8 cellular contexts compared by ENCODE assay signal in the genomic region with DNA sequence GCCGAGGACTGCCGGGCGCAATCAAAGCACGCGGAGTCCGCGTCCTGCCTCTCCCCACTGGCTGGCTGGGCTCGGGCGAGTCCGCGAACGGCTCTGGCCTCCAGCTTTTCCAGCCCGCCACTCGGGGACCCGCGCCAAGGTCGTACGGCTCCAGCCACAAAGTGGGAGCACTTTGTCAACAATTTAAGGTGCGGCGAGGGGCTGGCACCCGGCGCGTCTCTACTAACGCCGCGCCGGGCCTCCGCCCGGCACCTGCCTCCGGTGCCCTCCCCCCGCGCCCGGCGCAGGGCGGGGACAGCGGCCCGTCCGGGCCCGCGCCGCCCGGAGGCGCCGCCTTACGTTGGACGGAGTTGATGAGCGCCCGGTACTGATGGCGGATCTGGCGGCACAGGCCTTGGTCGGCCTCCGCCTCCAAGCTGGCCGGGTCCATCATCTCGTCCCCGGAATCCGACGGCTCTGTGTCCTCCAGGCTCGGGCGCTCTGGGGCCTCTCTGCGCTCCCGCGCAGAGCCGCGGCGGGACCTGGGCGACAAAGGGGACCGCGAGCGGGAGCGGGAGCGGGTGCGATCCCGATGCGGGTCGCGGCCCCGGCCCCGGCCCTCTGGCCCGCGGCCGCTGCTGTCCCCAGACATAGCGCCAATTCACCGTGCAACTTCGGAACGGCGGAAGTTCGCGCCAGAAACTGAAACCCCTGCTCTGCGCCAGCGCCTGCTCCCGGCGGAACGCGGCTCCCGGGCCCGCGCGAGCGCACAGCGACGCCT. TPM values are rescaled to one million over a fixed set of nuclear protein-coding genes. Genes with fewer than 3 reads are reported as not detected.
DNase-seq lines count a peak whose midpoint lies in the region; FAIRE-seq and TF ChIP-seq lines count a peak whose summit lies in the region.

A gene with protein sequence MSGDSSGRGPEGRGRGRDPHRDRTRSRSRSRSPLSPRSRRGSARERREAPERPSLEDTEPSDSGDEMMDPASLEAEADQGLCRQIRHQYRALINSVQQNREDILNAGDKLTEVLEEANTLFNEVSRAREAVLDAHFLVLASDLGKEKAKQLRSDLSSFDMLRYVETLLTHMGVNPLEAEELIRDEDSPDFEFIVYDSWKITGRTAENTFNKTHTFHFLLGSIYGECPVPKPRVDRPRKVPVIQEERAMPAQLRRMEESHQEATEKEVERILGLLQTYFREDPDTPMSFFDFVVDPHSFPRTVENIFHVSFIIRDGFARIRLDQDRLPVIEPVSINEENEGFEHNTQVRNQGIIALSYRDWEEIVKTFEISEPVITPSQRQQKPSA (minus strand): TSS at position 683 of the 760 bp plus-strand sequence. CDS start 52 bp downstream, at position 631.

- FAIRE-seq in urothelium cell line (lab: Jason Lieb, UNC), result no peak

- H3K36me3 ChIP-seq in HAP-1 (replicated peaks) (peaks cover 20% of the 10 kb centered on the region), right atrium auricular region (peaks cover 11% of the 10 kb centered on the region)

- H3K4me3 ChIP-seq in GM12864 (ENCODE audit: low read depth, low read length), result peak within 1 kb of the TSS; percentile 97
- H3K4me3 ChIP-seq in HAP-1, result peak within 1 kb of the TSS; percentile 70
- peak within 1 kb of the TSS; percentile 74 to 80 for H3K4me3 ChIP-seq in right atrium auricular region

- H3K27ac ChIP-seq in angular gyrus (ENCODE audit: low read depth, low read length) (peak within 1 kb of the TSS; percentile 90), right atrium auricular region (peak within 1 kb of the TSS; percentile 93 to 97)

- in situ Hi-C loops in HAP-1 (cut with MboI; ENCODE audit: low sequenced_read_pairs), result no loop called here

- H3K4me1 ChIP-seq in HAP-1 (peaks cover 5% of the 10 kb centered on the region; the same call in 1 of the 2 replicates), right atrium auricular region (peaks cover 0 to 20% of the 10 kb centered on the region in 2 donors)

- H3K9me3 ChIP-seq in HAP-1, result peaks cover 13% of the 10 kb centered on the region
- no peaks in the 10 kb centered on the region for H3K9me3 ChIP-seq in right atrium auricular region

- no peaks in the 10 kb centered on the region for H3K27me3 ChIP-seq in HAP-1 (ENCODE audit: low read depth)
- no peaks in the 10 kb centered on the region for H3K27me3 ChIP-seq in right atrium auricular region

- TF ChIP-seq CTCF in GM12864 (IDR thresholded peaks at IDR 0.05; ENCODE audit: low read depth, low read length, missing control alignments), result no peak
- peak in 1 of 2 donors; percentile 93 for TF ChIP-seq CTCF in right atrium auricular region (IDR thresholded peaks at IDR 0.05)

- DNase-seq in GM12864 (ENCODE audit: low read depth), result peak; percentile 42
- peak; percentile 64 to 87 for DNase-seq in HAP-1 (ENCODE audit: low spot score in 2 of 2)
- DNase-seq in M059J (ENCODE audit: low read depth), result peak; percentile 69
- peak; percentile 24 to 84 (median 44) for DNase-seq in T-helper 2 cell
- DNase-seq in right atrium auricular region (ENCODE audit: low spot score), result peak; percentile 72
- DNase-seq in putamen (ENCODE audit: low spot score), result peak; percentile 74
- peak; percentile 89 for DNase-seq in urothelium cell line (ENCODE audit: low spot score)

RNA-seq across cellular contexts. Expression of the gene that starts here (rescaled TPM):
- 52.8 and 70.7 TPM in 2 replicates for total RNA-seq in M059J (2014; rRNA removed; shearing (Covaris generic))
- 10 to 100 TPM; 34.2 to 34.9 TPM for total RNA-seq in right atrium auricular region

Comparison
In these comparisons a context has a peak if more than half of its experiments do, and no peak if none do; other contexts are left out.
1. Peak in every context shown above with its lines: DNase-seq, H3K4me3 ChIP-seq and H3K27ac ChIP-seq.